ENCODE assay signal across 9 cellular contexts in genomic region chr10:103333934-103334520, GRCh38. TPM values are rescaled to one million over a fixed set of nuclear protein-coding genes. Genes with fewer than 3 reads are reported as not detected.
DNase-seq lines count a peak whose midpoint lies in the region; ATAC-seq and TF ChIP-seq lines count a peak whose summit lies in the region.
"Had no signal": no experiment of that assay in that cellular context is flagged by ENCODE, and none has a peak within 500 bp of the region (broad histone marks: within the 10 kb centered on the region; RNA-seq: fewer than 3 reads in every experiment).

No MANE protein-coding gene starts in this region.

- CTCF ChIA-PET in HEK293T (lab: Yijun Ruan, JAX) = interaction anchor here (0.6 to 1.1 kb wide), 8 partner anchors 8 to 929 kb away, joined by 3 to 5 read pairs (median 3); partner anchors contain the start of gene CNNM2
- CTCF ChIA-PET in activated naive CD4-positive, alpha-beta T cell treated with anti-CD3 and anti-CD28 coated beads for 36 hours (lab: Charles Lee) = interaction anchor here (0.6 to 2.2 kb wide), 9 partner anchors 9 to 431 kb away, joined by 3 to 10 read pairs (median 4); partner anchors contain the start of gene PCGF6

- H3K27ac Mint-ChIP-seq in CD14-positive monocyte = no peak overlapping the region
- no peak overlapping the region for H3K27ac Mint-ChIP-seq in activated naive CD4-positive, alpha-beta T cell treated with anti-CD3 and anti-CD28 coated beads for 36 hours

- H3K4me3 Mint-ChIP-seq in CD14-positive monocyte = no peak overlapping the region
- H3K4me3 Mint-ChIP-seq in activated naive CD4-positive, alpha-beta T cell treated with anti-CD3 and anti-CD28 coated beads for 36 hours = no peak overlapping the region

- H3K9me3 ChIP-seq in ascending aorta (no peaks in the 10 kb centered on the region), right lobe of liver (no peaks in the 10 kb centered on the region)

- intact Hi-C loops in CD14-positive monocyte (cut with micrococcal nuclease) = loop anchor here (5.0 to 10.0 kb wide), 2 partner anchors 417 to 419 kb away; partner anchors contain the start of gene CNNM2 (in 2 of the 2)
- intact Hi-C loops in ascending aorta (cut with DNase I) = loop anchor here (10.0 kb wide), 1 partner anchor 499 kb away; the partner anchor contains the start of gene CYP17A1
- intact Hi-C loops in right lobe of liver (cut with DNase I) = no loop called here
- intact Hi-C loops in activated naive CD4-positive, alpha-beta T cell treated with anti-CD3 and anti-CD28 coated beads for 36 hours (cut with micrococcal nuclease) = loop anchor here (1.0 to 10.0 kb wide), 2 partner anchors 89 to 416 kb away; partner anchors contain the start of genes CNNM2 and RPEL1

- peaks cover 23 to 66% of the 10 kb centered on the region in 2 donors for H3K36me3 Mint-ChIP-seq in CD14-positive monocyte
- peaks cover 12% of the 10 kb centered on the region for H3K36me3 Mint-ChIP-seq in activated naive CD4-positive, alpha-beta T cell treated with anti-CD3 and anti-CD28 coated beads for 36 hours (ENCODE audit: low read depth)

- TF ChIP-seq CTCF in CD14-positive monocyte (IDR thresholded peaks at IDR 0.05) = peak; percentile 72
- peak; percentile 38 to 62 (median 52) for TF ChIP-seq CTCF in ascending aorta (IDR thresholded peaks at IDR 0.05)
- peak; percentile 43 to 76 (median 73) for TF ChIP-seq CTCF in right lobe of liver (IDR thresholded peaks at IDR 0.05)

- no peaks in the 10 kb centered on the region for H3K27me3 Mint-ChIP-seq in CD14-positive monocyte (ENCODE audit: low read depth in 3 of 3)
- no peaks in the 10 kb centered on the region for H3K27me3 Mint-ChIP-seq in activated naive CD4-positive, alpha-beta T cell treated with anti-CD3 and anti-CD28 coated beads for 36 hours (ENCODE audit: low read depth)

- WGBS in right lobe of liver (ENCODE audit: insufficient coverage, low coverage, low lambda C conversion rate, missing lambda C conversion rate) = 76% methylated on average over 2 of the region's 2 CpGs

- no peak for TF ChIP-seq POLR2A in right lobe of liver (IDR thresholded peaks at IDR 0.05)

- H3K4me3 ChIP-seq in ascending aorta = no peak overlapping the region
- no peak overlapping the region for H3K4me3 ChIP-seq in right lobe of liver

- peaks cover 8 to 35% of the 10 kb centered on the region in 2 donors for H3K36me3 ChIP-seq in ascending aorta
- peaks cover 0 to 20% (median 0%) of the 10 kb centered on the region in 4 donors for H3K36me3 ChIP-seq in right lobe of liver

- H3K9me3 Mint-ChIP-seq in CD14-positive monocyte = peaks cover 0 to 2% (median 0%) of the 10 kb centered on the region in 7 donors
- H3K9me3 Mint-ChIP-seq in activated naive CD4-positive, alpha-beta T cell treated with anti-CD3 and anti-CD28 coated beads for 36 hours = no peaks in the 10 kb centered on the region

- DNase-seq in CD14-positive monocyte (ENCODE audit: low spot score) (no peak), HEK293T (ENCODE audit: extremely low spot score) (peak; percentile 23), ascending aorta (ENCODE audit: low spot score in 2 of 2) (no peak), right lobe of liver (no peak), NCI-H2171 (lab: John Stamatoyannopoulos, UW) (no peak)
- no peak for DNase-seq in activated naive CD4-positive, alpha-beta T cell treated with anti-CD3 and anti-CD28 coated beads for 36 hours
- no peak for DNase-seq in effector CD8-positive, alpha-beta T cell (lab: John Stamatoyannopoulos, UW)

- ATAC-seq in right lobe of liver = peak in 1 of 4 donors; percentile 45
- ATAC-seq in HG02798 (IDR thresholded peaks at IDR 0.05; ENCODE audit: poor library complexity, unreplicated experiment) = no peak

- H3K27ac ChIP-seq in ascending aorta (no peak overlapping the region), right lobe of liver (no peak overlapping the region)

- H3K4me1 Mint-ChIP-seq in CD14-positive monocyte = peaks cover 8% of the 10 kb centered on the region
- no peaks in the 10 kb centered on the region for H3K4me1 Mint-ChIP-seq in activated naive CD4-positive, alpha-beta T cell treated with anti-CD3 and anti-CD28 coated beads for 36 hours (ENCODE audit: low read depth)

- H3K27me3 ChIP-seq in ascending aorta (no peaks in the 10 kb centered on the region), right lobe of liver (no peaks in the 10 kb centered on the region)

- POLR2A ChIA-PET in HEK293T (lab: Yijun Ruan, JAX) = no interaction called here

- H3K4me1 ChIP-seq in ascending aorta = no peaks in the 10 kb centered on the region
- no peaks in the 10 kb centered on the region for H3K4me1 ChIP-seq in right lobe of liver

TF ChIP-seq in HEK293T, 16 proteins besides CTCF, POLR2A, EP300 and RAD21:
- no peak for TF ChIP-seq L3MBTL2 (conservative IDR thresholded peaks at IDR 0.05)
- TF ChIP-seq NFRKB (IDR thresholded peaks at IDR 0.05) = no peak
- TF ChIP-seq, protein P1, sequence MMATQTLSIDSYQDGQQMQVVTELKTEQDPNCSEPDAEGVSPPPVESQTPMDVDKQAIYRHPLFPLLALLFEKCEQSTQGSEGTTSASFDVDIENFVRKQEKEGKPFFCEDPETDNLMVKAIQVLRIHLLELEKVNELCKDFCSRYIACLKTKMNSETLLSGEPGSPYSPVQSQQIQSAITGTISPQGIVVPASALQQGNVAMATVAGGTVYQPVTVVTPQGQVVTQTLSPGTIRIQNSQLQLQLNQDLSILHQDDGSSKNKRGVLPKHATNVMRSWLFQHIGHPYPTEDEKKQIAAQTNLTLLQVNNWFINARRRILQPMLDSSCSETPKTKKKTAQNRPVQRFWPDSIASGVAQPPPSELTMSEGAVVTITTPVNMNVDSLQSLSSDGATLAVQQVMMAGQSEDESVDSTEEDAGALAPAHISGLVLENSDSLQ (IDR thresholded peaks at IDR 0.05) = no peak
- no peak for TF ChIP-seq ZNF384 (IDR thresholded peaks at IDR 0.05)
- TF ChIP-seq LEF1 (IDR thresholded peaks at IDR 0.05; ENCODE audit: borderline replicate concordance) = no peak
- TF ChIP-seq ELF4 (IDR thresholded peaks at IDR 0.05) = no peak
- TF ChIP-seq FOXK2 (IDR thresholded peaks at IDR 0.05) = no peak
- no peak for TF ChIP-seq ARNT (IDR thresholded peaks at IDR 0.05)
- TF ChIP-seq HDGF (IDR thresholded peaks at IDR 0.05; ENCODE audit: borderline replicate concordance) = no peak
- TF ChIP-seq SUZ12 (IDR thresholded peaks at IDR 0.05) = no peak
- no peak for TF ChIP-seq FOXM1 (IDR thresholded peaks at IDR 0.05; ENCODE audit: borderline replicate concordance)
- TF ChIP-seq SP1 (IDR thresholded peaks at IDR 0.05) = no peak
- TF ChIP-seq TARDBP (IDR thresholded peaks at IDR 0.05) = no peak
- no peak for TF ChIP-seq CTBP1 (IDR thresholded peaks at IDR 0.05; ENCODE audit: borderline replicate concordance)
- no peak for TF ChIP-seq BHLHE40 (IDR thresholded peaks at IDR 0.05; ENCODE audit: borderline replicate concordance)
- no peak for TF ChIP-seq FOXA1 (IDR thresholded peaks at IDR 0.05)

RNA-seq across cellular contexts. Expression of gene PCGF6, which starts 16.9 kb away (rescaled TPM):
- polyA plus RNA-seq in CD14-positive monocyte = 1 to 10 TPM; 4.6 to 6.2 TPM
- total RNA-seq in ascending aorta = 9.7 TPM
- total RNA-seq in right lobe of liver = 1 to 10 TPM; 4.7 to 8.5 (median 6.0) TPM
- 10 to 100 TPM; 10.6 to 10.7 TPM for total RNA-seq in activated naive CD4-positive, alpha-beta T cell treated with anti-CD3 and anti-CD28 coated beads for 36 hours

RNA-seq across cellular contexts. Expression of gene TAF5, which starts 33.7 kb away (rescaled TPM):
- polyA plus RNA-seq in CD14-positive monocyte = 1 to 10 TPM; 1.0 to 2.4 TPM
- total RNA-seq in ascending aorta = 2.4 TPM
- 1 to 10 TPM; 1.5 to 2.5 (median 2.2) TPM for total RNA-seq in right lobe of liver
- 10 to 100 TPM; 16.3 TPM for total RNA-seq in activated naive CD4-positive, alpha-beta T cell treated with anti-CD3 and anti-CD28 coated beads for 36 hours

RNA-seq across cellular contexts. Expression of gene INA, which starts 57.1 kb away (rescaled TPM):
- polyA plus RNA-seq in CD14-positive monocyte = not detected
- not detected for total RNA-seq in ascending aorta
- not detected for total RNA-seq in right lobe of liver
- total RNA-seq in activated naive CD4-positive, alpha-beta T cell treated with anti-CD3 and anti-CD28 coated beads for 36 hours = under 1 TPM; 0.10 TPM
- total RNA-seq: HT1080 had no signal

Comparison
In these comparisons a context has a peak if more than half of its experiments do, and no peak if none do; other contexts are left out.
1. intact Hi-C loops: an anchor here in CD14-positive monocyte (5.0 to 10.0 kb wide), ascending aorta (10.0 kb wide) and activated naive CD4-positive, alpha-beta T cell treated with anti-CD3 and anti-CD28 coated beads for 36 hours (1.0 to 10.0 kb wide); none called in right lobe of liver.